9 cellular contexts compared by ENCODE assay signal in the genomic region with DNA sequence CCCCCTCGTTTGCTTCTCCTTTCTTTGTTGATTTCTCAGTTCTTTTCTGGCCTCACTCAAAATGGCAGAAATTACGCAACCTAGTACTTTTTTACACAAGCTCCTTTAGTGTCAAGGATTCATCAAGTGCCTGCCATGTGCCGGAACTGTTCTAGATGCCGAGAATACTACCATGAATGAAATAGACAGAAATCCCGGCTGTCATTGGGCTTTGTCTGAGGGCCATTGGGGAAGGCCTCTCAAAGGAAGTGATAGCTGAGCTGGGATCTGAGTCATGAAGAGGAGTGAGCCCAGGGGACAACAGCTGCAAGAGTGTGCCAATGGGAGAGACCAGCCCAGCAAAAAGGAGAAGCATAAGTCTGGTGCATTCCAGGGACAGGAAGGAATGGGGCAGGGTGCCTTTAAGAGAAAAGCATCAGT. TPM values are rescaled to one million over a fixed set of nuclear protein-coding genes. Genes with fewer than 3 reads are reported as not detected.
A peak's percentile ranks its signal among the peaks of the same experiment; 100 is the strongest.
DNase-seq lines count a peak whose midpoint lies in the region; ATAC-seq, FAIRE-seq and TF ChIP-seq lines count a peak whose summit lies in the region.
"Had no signal": no experiment of that assay in that cellular context is flagged by ENCODE, and none has a peak within 500 bp of the region (broad histone marks: within the 10 kb centered on the region; RNA-seq: fewer than 3 reads in every experiment).

No MANE protein-coding gene starts in this region.

- H3K4me1 Mint-ChIP-seq in CD8-positive, alpha-beta T cell (ENCODE audit: low read depth), result no peaks in the 10 kb centered on the region
- H3K4me1 Mint-ChIP-seq: central memory CD8-positive, alpha-beta T cell had no signal

- H2BK20ac ChIP-seq in H1 (ENCODE audit: low read length), result no peak overlapping the region

- no peak overlapping the region for H3K14ac ChIP-seq in H1 (ENCODE audit: insufficient read length)

- no peak overlapping the region for H3K4me2 ChIP-seq in H1 (ENCODE audit: insufficient read depth in 1 of 2, low read depth in 2 of 2, low read length in 2 of 2)

- H3K27me3 ChIP-seq in H1 (replicated peaks in 1 of 4; ENCODE audit: control insufficient read depth in 3 of 4, extremely low read depth in 1 of 4, insufficient read depth in 3 of 4, low read length in 3 of 4), result no peaks in the 10 kb centered on the region
- no peaks in the 10 kb centered on the region for H3K27me3 ChIP-seq in muscle layer of colon (ENCODE audit: control insufficient read depth in 1 of 2, insufficient read depth in 2 of 2, low read length in 2 of 2)
- H3K27me3 ChIP-seq in CD8-positive, alpha-beta T cell (ENCODE audit: insufficient read depth, low read length), result no peaks in the 10 kb centered on the region

- no peak overlapping the region for H3K27ac Mint-ChIP-seq in CD8-positive, alpha-beta T cell

- no peak overlapping the region for H2BK5ac ChIP-seq in H1 (ENCODE audit: low read depth, low read length)

- H4K5ac ChIP-seq in H1 (ENCODE audit: insufficient read length, low read depth, low read length), result no peak overlapping the region

- no peak for ATAC-seq in CD8-positive, alpha-beta T cell
- no peak for ATAC-seq in HG03520 (IDR thresholded peaks at IDR 0.05; ENCODE audit: unreplicated experiment)

- H2BK12ac ChIP-seq in H1 (ENCODE audit: low read depth, low read length), result no peak overlapping the region

- no peak overlapping the region for H3K56ac ChIP-seq in H1 (replicated peaks; ENCODE audit: insufficient read length, low read depth, low read length)

- H3K9me3 Mint-ChIP-seq in CD8-positive, alpha-beta T cell, result peaks cover 2% of the 10 kb centered on the region
- H3K9me3 Mint-ChIP-seq: central memory CD8-positive, alpha-beta T cell had no signal

- no peaks in the 10 kb centered on the region for H3K27me3 Mint-ChIP-seq in CD8-positive, alpha-beta T cell (ENCODE audit: low read depth)

- 92% methylated on average over 5 of the region's 5 CpGs; no CpG with 5 or more reads in 1 of the 2 experiments for WGBS in H1 (ENCODE audit: extremely low coverage in 1 of 2, insufficient coverage in 1 of 2, insufficient read length in 1 of 2, insufficient replicate concordance in 2 of 2, low coverage in 1 of 2, low lambda C conversion rate in 2 of 2, missing lambda C conversion rate in 1 of 2), 2 experiments

- H3K4me3 ChIP-seq in H1 (ENCODE audit: extremely low read depth in 1 of 4, insufficient read depth in 2 of 4, low read depth in 3 of 4, low read length in 4 of 4) (no peak overlapping the region), muscle layer of colon (ENCODE audit: low read depth in 1 of 2, low read length in 2 of 2) (no peak overlapping the region)
- no peak overlapping the region for H3K4me3 ChIP-seq in CD8-positive, alpha-beta T cell (ENCODE audit: low read depth, low read length)

- H3K23ac ChIP-seq in H1 (ENCODE audit: insufficient read length), result no peak overlapping the region

- TF ChIP-seq RAD21 in H1 (IDR thresholded peaks at IDR 0.05 in 1 of 2, conservative IDR thresholded peaks at IDR 0.05 in 1 of 2; ENCODE audit: low read depth in 2 of 2, low read length in 2 of 2), result no peak

- H2BK120ac ChIP-seq in H1 (replicated peaks; ENCODE audit: low read depth, low read length), result no peak overlapping the region

- no peaks in the 10 kb centered on the region for H4K20me1 ChIP-seq in H1 (replicated peaks in 1 of 2; ENCODE audit: control insufficient read depth in 1 of 2, insufficient read depth in 2 of 2, low read length in 2 of 2)

- no peaks in the 10 kb centered on the region for H3K36me3 Mint-ChIP-seq in CD8-positive, alpha-beta T cell

- H3K36me3 ChIP-seq in H1 (ENCODE audit: control insufficient read depth in 2 of 4, insufficient read depth in 4 of 4, low read length in 3 of 4) (no peaks in the 10 kb centered on the region), muscle layer of colon (ENCODE audit: insufficient read depth, low read length) (no peaks in the 10 kb centered on the region)
- no peaks in the 10 kb centered on the region for H3K36me3 ChIP-seq in CD8-positive, alpha-beta T cell (ENCODE audit: insufficient read depth, low read length)

- TF ChIP-seq POLR2A in H1 (IDR thresholded peaks at IDR 0.05; ENCODE audit: control extremely low read depth in 1 of 2, low read depth in 2 of 2, low read length in 2 of 2), result no peak

- H2AFZ ChIP-seq in H1 (ENCODE audit: low read length), result peak overlapping the region; percentile 51; the same call in 1 of the 2 replicates

- DNase-seq in Caki2 (ENCODE audit: low read depth) (peak; percentile 41), NOMO-1 treated with dmso at 0.1 percent for 144 hours (lab: John Stamatoyannopoulos, UW; ENCODE audit: unreplicated experiment) (peak; percentile 95), H1 (ENCODE audit: low read depth in 1 of 2, low spot score in 2 of 2) (no peak), occipital lobe (lab: John Stamatoyannopoulos, UW) (no peak), NCI-H146 treated with DMSO at 0.1 percent for 48 hours (lab: John Stamatoyannopoulos, UW; ENCODE audit: unreplicated experiment) (no peak)
- DNase-seq in CD8-positive, alpha-beta T cell, result no peak

- H3K4me1 ChIP-seq in H1 (replicated peaks in 1 of 4; ENCODE audit: control insufficient read depth in 3 of 4, insufficient read depth in 4 of 4, low read length in 3 of 4) (no peaks in the 10 kb centered on the region), muscle layer of colon (ENCODE audit: insufficient read depth, low read length) (peaks cover 16% of the 10 kb centered on the region)
- no peaks in the 10 kb centered on the region for H3K4me1 ChIP-seq in CD8-positive, alpha-beta T cell (ENCODE audit: insufficient read depth, low read length)

- H3K79me2 ChIP-seq in H1 (ENCODE audit: control insufficient read depth in 1 of 2, insufficient read depth in 2 of 2, low read length in 2 of 2), result no peaks in the 10 kb centered on the region

- TF ChIP-seq EP300 in H1 (IDR thresholded peaks at IDR 0.05; ENCODE audit: borderline replicate concordance in 1 of 2, low read depth in 2 of 2, low read length in 2 of 2), result no peak

- no peak overlapping the region for H3K18ac ChIP-seq in H1 (ENCODE audit: extremely low read depth, low read length)

- H3K9ac ChIP-seq in H1 (replicated peaks in 1 of 4; ENCODE audit: extremely low read depth in 1 of 4, low read depth in 3 of 4, low read length in 3 of 4) (no peak overlapping the region), muscle layer of colon (ENCODE audit: low read length) (no peak overlapping the region)

- in situ Hi-C loops in Caki2 (cut with HindIII; ENCODE audit: low pct_unique_long_range_greater_than_20kb, low sequenced_read_pairs), result no loop called here

- H3K27ac ChIP-seq in H1 (ENCODE audit: low read depth, low read length) (no peak overlapping the region), muscle layer of colon (ENCODE audit: low read depth, low read length) (peak overlapping the region; percentile 34)
- no peak overlapping the region for H3K27ac ChIP-seq in CD8-positive, alpha-beta T cell (ENCODE audit: low read depth, low read length)

- H4K8ac ChIP-seq in H1 (ENCODE audit: extremely low read depth, insufficient read depth, low read length), result no peak overlapping the region

- H3K9me3 ChIP-seq in H1 (ENCODE audit: insufficient read depth in 2 of 2, low read depth in 1 of 2, low read length in 1 of 2) (no peaks in the 10 kb centered on the region), muscle layer of colon (ENCODE audit: low read length) (no peaks in the 10 kb centered on the region)
- no peaks in the 10 kb centered on the region for H3K9me3 ChIP-seq in CD8-positive, alpha-beta T cell (ENCODE audit: low read length)

- CTCF ChIA-PET in H1 (lab: Charles Lee; ENCODE audit: partially characterized antibody), result no interaction called here
- CTCF ChIA-PET in CD8-positive, alpha-beta T cell (lab: Charles Lee), result interaction anchor here (0.7 kb wide), 1 partner anchor 123 kb away, joined by 3 read pairs; no protein-coding TSS in a partner anchor

- no peak overlapping the region for H2BK15ac ChIP-seq in H1 (ENCODE audit: low read length)

- no peak overlapping the region for H3K4me3 Mint-ChIP-seq in CD8-positive, alpha-beta T cell
- H3K4me3 Mint-ChIP-seq: central memory CD8-positive, alpha-beta T cell had no signal

- no peak for TF ChIP-seq CTCF in H1 (IDR thresholded peaks at IDR 0.05; ENCODE audit: control extremely low read depth in 1 of 3, insufficient read depth in 1 of 3, low read depth in 1 of 3, low read length in 3 of 3)
- TF ChIP-seq CTCF in CD8-positive, alpha-beta T cell (IDR thresholded peaks at IDR 0.05), result no peak

- H3K79me1 ChIP-seq in H1 (ENCODE audit: low read depth, low read length), result no peaks in the 10 kb centered on the region

- no peak overlapping the region for H2AK5ac ChIP-seq in H1 (ENCODE audit: low read depth, low read length)

- H3K23me2 ChIP-seq in H1 (ENCODE audit: low read depth, low read length), result no peaks in the 10 kb centered on the region

- intact Hi-C loops in CD8-positive, alpha-beta T cell (cut with DNase I, micrococcal nuclease), result no loop called here

- H3K4ac ChIP-seq in H1 (replicated peaks; ENCODE audit: insufficient read length, low read depth, low read length), result no peak overlapping the region

- POLR2A ChIA-PET in H1 (lab: Charles Lee; ENCODE audit: partially characterized antibody), result no interaction called here
- POLR2A ChIA-PET in CD8-positive, alpha-beta T cell (lab: Charles Lee), result no interaction called here

- FAIRE-seq in H1 (lab: Jason Lieb, UNC), result no peak

- no peak overlapping the region for H4K91ac ChIP-seq in H1 (replicated peaks; ENCODE audit: insufficient read length, low read length)

TF ChIP-seq in H1, 55 proteins besides CTCF, POLR2A, EP300 and RAD21 (continues in another document):
- TF ChIP-seq CEBPB (IDR thresholded peaks at IDR 0.05; ENCODE audit: low read depth, low read length) (peak; percentile 74), NANOG (IDR thresholded peaks at IDR 0.05; ENCODE audit: insufficient read depth, low read depth, low read length, poor library complexity, severe bottlenecking) (no peak), RFX5 (IDR thresholded peaks at IDR 0.05; ENCODE audit: borderline replicate concordance, low read depth, low read length) (no peak), RBBP5 (IDR thresholded peaks at IDR 0.05; ENCODE audit: borderline replicate concordance, low read depth, low read length) (no peak), KDM5A (IDR thresholded peaks at IDR 0.05; ENCODE audit: low read length) (no peak)

RNA-seq across cellular contexts. Expression of a gene that starts 34.3 kb away (rescaled TPM):
- total RNA-seq in Caki2 (2014; rRNA removed; shearing (Covaris generic); ENCODE audit: low replicate concordance), result 113 and 127 TPM in 2 replicates
- total RNA-seq in H1 (2021; fragmentation: NEBNext Ultra II Directional; extraction: Animal tissue kit (Norgen Biotek cat#: 25700)), result 158 and 165 TPM in 2 replicates
- 15.5 and 30.7 TPM in 2 replicates for polyA plus RNA-seq in H1 (2011; rRNA removed)
- polyA plus RNA-seq in H1 (2011; cell fraction: cytosol; rRNA removed), result 39.4 TPM
- 15.2 TPM for polyA plus RNA-seq in H1 (2011; cell fraction: nucleus; rRNA removed)
- 52.1 to 65.4 TPM (median 59.4 TPM) in 4 replicates for polyA plus RNA-seq in H1 (2012, experiment 1 of 2)
- polyA plus RNA-seq in H1 (2012, experiment 2 of 2), result 6.3 TPM
- 49.2 TPM for polyA plus RNA-seq in H1 (2013, experiment 1 of 2)
- polyA plus RNA-seq in H1 (2013, experiment 2 of 2), result 45.6 TPM
- 56.7 and 80.9 TPM in 2 replicates for polyA minus RNA-seq in H1 (2011; rRNA and poly(A)+ RNA removed)
- 131 TPM for polyA minus RNA-seq in H1 (2011; cell fraction: cytosol; rRNA and poly(A)+ RNA removed)
- 41.1 TPM for polyA minus RNA-seq in H1 (2011; cell fraction: nucleus; rRNA and poly(A)+ RNA removed)
- 100 to 1,000 TPM; 331 to 334 TPM for total RNA-seq in CD8-positive, alpha-beta T cell
- total RNA-seq in occipital lobe, result 433 TPM

Comparison
In these comparisons a context has a peak if more than half of its experiments do, and no peak if none do; other contexts are left out.
1. DNase-seq: peak in Caki2 (single experiment) and NOMO-1 treated with dmso at 0.1 percent for 144 hours (single experiment); none in H1 (0 of 2), CD8-positive, alpha-beta T cell (0 of 7), occipital lobe (single experiment) and NCI-H146 treated with DMSO at 0.1 percent for 48 hours (single experiment).